ENCODE assay signal across 12 cellular contexts in the genomic region with DNA sequence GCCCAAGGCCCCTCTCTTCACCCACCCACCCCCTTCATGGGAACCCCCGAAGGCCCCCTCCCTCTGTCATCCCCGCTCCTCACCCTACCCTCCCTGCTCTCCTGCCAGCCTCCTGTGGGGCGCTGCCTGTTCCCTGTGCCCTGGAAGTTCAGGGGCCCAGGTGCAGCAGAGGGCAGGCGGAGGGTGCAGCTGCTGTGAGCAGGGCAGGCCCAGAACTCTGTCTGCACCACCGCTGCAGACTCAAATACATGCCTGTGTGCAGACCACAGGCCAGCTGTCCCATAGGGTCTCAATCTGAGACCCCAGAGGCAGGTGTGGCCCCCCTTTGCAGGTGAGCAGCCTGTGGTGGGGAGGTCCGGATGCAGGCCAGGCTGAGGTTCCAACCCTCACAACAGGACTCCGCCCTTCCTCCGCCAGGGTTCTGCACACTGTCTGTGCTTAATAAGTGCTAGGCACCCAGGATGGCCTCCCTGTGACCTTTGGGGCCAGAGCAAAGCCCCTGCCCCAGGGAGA.
A peak's percentile ranks its signal among the peaks of the same experiment; 100 is the strongest.
DNase-seq lines count a peak whose midpoint lies in the region; ATAC-seq, FAIRE-seq and TF ChIP-seq lines count a peak whose summit lies in the region.
"Had no signal": no experiment of that assay in that cellular context is flagged by ENCODE, and none has a peak within 500 bp of the region (broad histone marks: within the 10 kb centered on the region; RNA-seq: fewer than 3 reads in every experiment).

No MANE protein-coding gene starts in this region.

- H4K20me1 ChIP-seq in PC-9 (ENCODE audit: insufficient read depth) (no peaks in the 10 kb centered on the region), K562 (replicated peaks; ENCODE audit: control insufficient read depth, insufficient read depth, low read length) (no peaks in the 10 kb centered on the region)
- H4K20me1 ChIP-seq: BLaER1 had no signal

- TF ChIP-seq RAD21 in A549 (conservative IDR thresholded peaks at IDR 0.05 in 1 of 2, IDR thresholded peaks at IDR 0.05 in 1 of 2): no peak
- TF ChIP-seq RAD21 in K562 (CRISPR knock-in tag; conservative IDR thresholded peaks at IDR 0.05 in 1 of 2, IDR thresholded peaks at IDR 0.05 in 1 of 2): no peak

- no peaks in the 10 kb centered on the region for H3K36me3 ChIP-seq in PC-9 (ENCODE audit: low read depth)
- no peaks in the 10 kb centered on the region for H3K36me3 ChIP-seq in K562 (ENCODE audit: control insufficient read depth, insufficient read depth, low read length)
- H3K36me3 ChIP-seq in muscle layer of colon (ENCODE audit: insufficient read depth, low read length): no peaks in the 10 kb centered on the region
- H3K36me3 ChIP-seq: BLaER1, thoracic aorta had no signal

- in situ Hi-C loops in K562 (cut with MboI): no loop called here

- TF ChIP-seq EP300 in A549 (IDR thresholded peaks at IDR 0.05) (no peak), K562 (IDR thresholded peaks at IDR 0.05; ENCODE audit: low read length) (no peak)

- H3K9me2 ChIP-seq in PC-9 (ENCODE audit: insufficient read depth): no peaks in the 10 kb centered on the region

- H3K79me2 ChIP-seq in PC-9 (ENCODE audit: low read depth) (no peaks in the 10 kb centered on the region), K562 (ENCODE audit: control insufficient read depth, insufficient read depth, low read length) (no peaks in the 10 kb centered on the region)

- H3K9ac ChIP-seq in K562 (ENCODE audit: insufficient read depth in 1 of 2, low read depth in 2 of 2, low read length in 2 of 2) (peak overlapping the region; percentile 15 to 86; a peak in 3 of 4 replicates), muscle layer of colon (ENCODE audit: low read length) (no peak overlapping the region)
- H3K9ac ChIP-seq: BLaER1 had no signal

- 95% methylated on average over 4 of the region's 8 CpGs for WGBS in A549 (ENCODE audit: missing lambda C conversion rate)
- WGBS in K562 (ENCODE audit: insufficient coverage, low coverage, missing lambda C conversion rate): 58% methylated on average over 7 of the region's 8 CpGs

- H3K9me3 ChIP-seq in A549 (no peaks in the 10 kb centered on the region), PC-9 (ENCODE audit: insufficient read depth, low read depth) (no peaks in the 10 kb centered on the region; the same call in 1 of the 2 replicates), K562 (replicated peaks; ENCODE audit: control insufficient read depth, insufficient read depth, low read depth, low read length) (no peaks in the 10 kb centered on the region), muscle layer of colon (ENCODE audit: low read length) (no peaks in the 10 kb centered on the region)
- H3K9me3 ChIP-seq: BLaER1, thoracic aorta had no signal

- no peak for ATAC-seq in A549
- peak; percentile 24 for ATAC-seq in K562
- ATAC-seq in HG02610 (IDR thresholded peaks at IDR 0.05; ENCODE audit: unreplicated experiment): no peak

- BruUV-seq in PC-9 (replicated peaks; lab: Mats Ljungman, UMichigan) (no TSS peak), K562 (replicated peaks; lab: Mats Ljungman, UMichigan) (no TSS peak)

- TF ChIP-seq POLR2A in A549 (IDR thresholded peaks at IDR 0.05; ENCODE audit: low read length) (no peak), K562 (conservative IDR thresholded peaks at IDR 0.05) (no peak)

- H3K27ac ChIP-seq in A549: peak overlapping the region; percentile 15 to 67; a peak in 3 of 6 replicates
- no peak overlapping the region for H3K27ac ChIP-seq in PC-9
- peak overlapping the region; percentile 61 for H3K27ac ChIP-seq in K562 (ENCODE audit: extremely low read depth, low read depth, low read length)
- H3K27ac ChIP-seq in muscle layer of colon (ENCODE audit: low read depth, low read length): peak overlapping the region; percentile 95
- H3K27ac ChIP-seq: BLaER1, thoracic aorta had no signal

- FAIRE-seq in A549 (lab: Jason Lieb, UNC) (no peak), K562 (lab: Jason Lieb, UNC) (no peak)
- FAIRE-seq: GM18507, kidney had no signal

- intact Hi-C loops in PC-9 (cut with micrococcal nuclease; ENCODE audit: unreplicated experiment): loop anchor here (1.0 kb wide), 1 partner anchor 9 kb away; no protein-coding TSS in a partner anchor
- intact Hi-C loops in K562 (cut with micrococcal nuclease): no loop called here

- H3K4me1 ChIP-seq in A549 (peaks cover 10% of the 10 kb centered on the region), PC-9 (replicated peaks; ENCODE audit: insufficient read depth) (0 out of 2 replicates have a peak, but pooled peaks cover 7% of the 10 kb centered on the region), K562 (replicated peaks in 1 of 2; ENCODE audit: control insufficient read depth in 2 of 2, insufficient read depth in 2 of 2, low read length in 2 of 2) (peaks cover 20 to 68% of the 10 kb centered on the region in 2 experiments), muscle layer of colon (ENCODE audit: insufficient read depth, low read length) (peaks cover 18% of the 10 kb centered on the region)

- H3K4me2 ChIP-seq in A549: peak overlapping the region; percentile 37; the same call in 2 of the 3 replicates
- peak overlapping the region; percentile 43 for H3K4me2 ChIP-seq in PC-9
- peak overlapping the region; percentile 54 for H3K4me2 ChIP-seq in K562 (ENCODE audit: insufficient read depth, low read length)
- H3K4me2 ChIP-seq: BLaER1 had no signal

- H3F3A ChIP-seq in PC-9 (ENCODE audit: insufficient read depth, low read depth): no peaks in the 10 kb centered on the region

- no peaks in the 10 kb centered on the region for H3K27me3 ChIP-seq in PC-9 (ENCODE audit: insufficient read depth, low read depth)
- peaks cover 5 to 7% of the 10 kb centered on the region in 2 experiments; a peak in 3 of 5 replicates for H3K27me3 ChIP-seq in K562 (ENCODE audit: control insufficient read depth in 2 of 2, insufficient read depth in 2 of 2, low read length in 2 of 2)
- no peaks in the 10 kb centered on the region for H3K27me3 ChIP-seq in muscle layer of colon (ENCODE audit: control insufficient read depth in 1 of 2, insufficient read depth in 2 of 2, low read length in 2 of 2)
- H3K27me3 ChIP-seq: BLaER1 had no signal

- POLR2A ChIA-PET in A549 (lab: Yijun Ruan, JAX) (no interaction called here), PC-9 (lab: Charles Lee; ENCODE audit: unreplicated experiment) (no interaction called here), K562 (lab: Yijun Ruan, JAX) (interaction anchor here (1.0 to 1.5 kb wide), 2 partner anchors 12 to 91 kb away, joined by 4 to 5 read pairs; no protein-coding TSS in a partner anchor)

- H2AFZ ChIP-seq in PC-9: no peak overlapping the region
- H2AFZ ChIP-seq in K562 (ENCODE audit: low read depth, low read length): peak overlapping the region; percentile 98

- CTCF ChIA-PET in A549 (lab: Yijun Ruan, JAX): interaction anchor here (0.6 to 1.8 kb wide), 2 partner anchors 11 to 105 kb away, joined by 3 to 7 read pairs; no protein-coding TSS in a partner anchor
- CTCF ChIA-PET in PC-9 (lab: Charles Lee): no interaction called here
- CTCF ChIA-PET in K562 (lab: Yijun Ruan, JAX; ENCODE audit: low intra/inter-chr PET ratio): no interaction called here

- H3K9me1 ChIP-seq in K562 (ENCODE audit: control insufficient read depth, insufficient read depth, low read length): no peaks in the 10 kb centered on the region

- no peak for DNase-seq in A549 (ENCODE audit: low read depth in 1 of 2, low spot score in 1 of 2)
- no peak for DNase-seq in PC-9
- DNase-seq in K562 (ENCODE audit: extremely low read depth in 1 of 4, low spot score in 3 of 4): no peak
- no peak for DNase-seq in NK-92 treated with Interleukin-12 subunit alpha and Interleukin-12 subunit beta, amount 100 ng/mL, for 24 hours (lab: John Stamatoyannopoulos, UW)
- no peak for DNase-seq in SIG-M5 (lab: John Stamatoyannopoulos, UW)
- DNase-seq in ureter (ENCODE audit: low spot score): no peak

- no peak overlapping the region for H3K4me3 ChIP-seq in A549
- H3K4me3 ChIP-seq in PC-9: no peak overlapping the region
- H3K4me3 ChIP-seq in K562: no peak overlapping the region
- peak overlapping the region; percentile 2 to 68 for H3K4me3 ChIP-seq in muscle layer of colon (ENCODE audit: low read depth in 1 of 2, low read length in 2 of 2)
- H3K4me3 ChIP-seq: BLaER1, thoracic aorta had no signal

- TF ChIP-seq CTCF in A549 (IDR thresholded peaks at IDR 0.05) (no peak), PC-9 (conservative IDR thresholded peaks at IDR 0.05) (no peak), K562 (IDR thresholded peaks at IDR 0.05 in 2 of 3, conservative IDR thresholded peaks at IDR 0.05 in 1 of 3; ENCODE audit: insufficient read depth in 2 of 3, low read depth in 1 of 3, low read length in 3 of 3) (no peak)

TF ChIP-seq in A549, 52 proteins besides CTCF, POLR2A, EP300 and RAD21 (continues in another document):
- no peak for TF ChIP-seq RNF2 (IDR thresholded peaks at IDR 0.05; ENCODE audit: borderline replicate concordance, low read depth)
- TF ChIP-seq SREBF2 (IDR thresholded peaks at IDR 0.05): no peak
- TF ChIP-seq ZNF302 (CRISPR knock-in tag; IDR thresholded peaks at IDR 0.05): no peak
- TF ChIP-seq HOXA7 (CRISPR knock-in tag; IDR thresholded peaks at IDR 0.05): no peak
- no peak for TF ChIP-seq POLR2AphosphoS2 (conservative IDR thresholded peaks at IDR 0.05; ENCODE audit: low read length)
- no peak for TF ChIP-seq RFX5 (IDR thresholded peaks at IDR 0.05)
- TF ChIP-seq FOSB (CRISPR knock-in tag; IDR thresholded peaks at IDR 0.05): no peak
- no peak for TF ChIP-seq MAFK (IDR thresholded peaks at IDR 0.05; ENCODE audit: partially characterized antibody)
- TF ChIP-seq KDM1A (IDR thresholded peaks at IDR 0.05; ENCODE audit: low read depth): no peak
- TF ChIP-seq, protein P1, sequence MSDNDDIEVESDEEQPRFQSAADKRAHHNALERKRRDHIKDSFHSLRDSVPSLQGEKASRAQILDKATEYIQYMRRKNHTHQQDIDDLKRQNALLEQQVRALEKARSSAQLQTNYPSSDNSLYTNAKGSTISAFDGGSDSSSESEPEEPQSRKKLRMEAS (IDR thresholded peaks at IDR 0.05): no peak
- no peak for TF ChIP-seq EHF (CRISPR knock-in tag; IDR thresholded peaks at IDR 0.05)

TF ChIP-seq in K562, 482 proteins besides CTCF, POLR2A, EP300 and RAD21:
- 0 out of 2 replicates have a peak, but pooled peaks have one; percentile 15 for TF ChIP-seq ZNF707 (CRISPR knock-in tag; conservative IDR thresholded peaks at IDR 0.05)
- TF ChIP-seq, protein P2, sequence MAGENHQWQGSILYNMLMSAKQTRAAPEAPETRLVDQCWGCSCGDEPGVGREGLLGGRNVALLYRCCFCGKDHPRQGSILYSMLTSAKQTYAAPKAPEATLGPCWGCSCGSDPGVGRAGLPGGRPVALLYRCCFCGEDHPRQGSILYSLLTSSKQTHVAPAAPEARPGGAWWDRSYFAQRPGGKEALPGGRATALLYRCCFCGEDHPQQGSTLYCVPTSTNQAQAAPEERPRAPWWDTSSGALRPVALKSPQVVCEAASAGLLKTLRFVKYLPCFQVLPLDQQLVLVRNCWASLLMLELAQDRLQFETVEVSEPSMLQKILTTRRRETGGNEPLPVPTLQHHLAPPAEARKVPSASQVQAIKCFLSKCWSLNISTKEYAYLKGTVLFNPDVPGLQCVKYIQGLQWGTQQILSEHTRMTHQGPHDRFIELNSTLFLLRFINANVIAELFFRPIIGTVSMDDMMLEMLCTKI (IDR thresholded peaks at IDR 0.05; ENCODE audit: partially characterized antibody): no peak
TF ChIP-seq in K562: peak in this region for 1.

Comparison
In these comparisons a context has a peak if more than half of its experiments do, and no peak if none do; other contexts are left out.
1. H3K4me3 ChIP-seq: peak in muscle layer of colon (2 of 2); none in A549 (single experiment), PC-9 (single experiment) and K562 (single experiment).
2. Peak in every context shown above with its lines, with median percentiles within 50 percentile points of each other: H3K4me2 ChIP-seq.